In genomic region chr16:84726079-84726669, GRCh38 we compare ENCODE assay signal across 8 cellular contexts. TPM values are rescaled to one million over a fixed set of nuclear protein-coding genes. Genes with fewer than 3 reads are reported as not detected.
DNase-seq lines count a peak whose midpoint lies in the region; ATAC-seq, FAIRE-seq and TF ChIP-seq lines count a peak whose summit lies in the region.

No MANE protein-coding gene starts in this region.

- TF ChIP-seq CTCF in cardiac fibroblast (IDR thresholded peaks at IDR 0.05; ENCODE audit: low read depth, low read length) (peak; percentile 90), spleen (IDR thresholded peaks at IDR 0.05 in 8 of 11, conservative IDR thresholded peaks at IDR 0.05 in 3 of 11) (peak; percentile 79 to 98 (median 93))

- intact Hi-C loops in spleen (cut with DNase I; ENCODE audit: low total_unique reads) = loop anchor here (5.0 kb wide), 2 partner anchors 54 to 214 kb away; no protein-coding TSS in a partner anchor

- H3K4me1 ChIP-seq in spleen = peaks cover 51 to 100% (median 75%) of the 10 kb centered on the region in 6 donors

- 3 to 7% (median 5%) methylated on average over 12 of the region's 12 CpGs for WGBS in spleen, 5 donors

- no peaks in the 10 kb centered on the region for H3K27me3 ChIP-seq in spleen (replicated peaks in 1 of 7)

- no peak for ATAC-seq in HG02973 (IDR thresholded peaks at IDR 0.05; ENCODE audit: unreplicated experiment)

- DNase-seq in COR-L47 (lab: John Stamatoyannopoulos, UW) (peak; percentile 69), H54 (ENCODE audit: insufficient read length, low spot score) (peak; percentile 47), NCI-H2196 (lab: John Stamatoyannopoulos, UW; ENCODE audit: unreplicated experiment) (peak; percentile 74), cardiac fibroblast (ENCODE audit: low read depth in 2 of 2) (peak; percentile 90 to 91), spleen (peak; percentile 95)
- DNase-seq in activated CD4-positive, CD25-positive, alpha-beta regulatory T cell (lab: John Stamatoyannopoulos, UW) = peak; percentile 65 to 80 (median 75)

- H3K27ac ChIP-seq in spleen = peak overlapping the region; percentile 14 to 83 (median 73)

- H3K9me3 ChIP-seq in spleen = no peaks in the 10 kb centered on the region

- H3K4me3 ChIP-seq in cardiac fibroblast (replicated peaks in 1 of 2; ENCODE audit: low read depth in 2 of 2, low read length in 2 of 2) (no peak overlapping the region), spleen (peak overlapping the region in 5 of 8 donors; percentile 19 to 54 (median 22))

- FAIRE-seq in H54 (lab: Jason Lieb, UNC) = peak; percentile 76
- peak; percentile 43 for FAIRE-seq in islet of Langerhans (lab: Jason Lieb, UNC)

- TF ChIP-seq POLR2A in H54 (IDR thresholded peaks at IDR 0.05; ENCODE audit: low read depth, low read length) (no peak), spleen (IDR thresholded peaks at IDR 0.05) (no peak)

- peaks cover 0 to 9% (median 0%) of the 10 kb centered on the region in 6 donors for H3K36me3 ChIP-seq in spleen

RNA-seq across cellular contexts. Expression of gene USP10, which starts 26.4 kb away (rescaled TPM):
- 100 to 1,000 TPM in 1 of 7 donors, 10 to 100 TPM in 6; 76.7 to 105 (median 87.7) TPM for total RNA-seq in spleen
- polyA plus RNA-seq in spleen = 10 to 100 TPM; 28.1 to 36.5 (median 36.3) TPM

Comparison
In these comparisons a context has a peak if more than half of its experiments do, and no peak if none do; other contexts are left out.
1. H3K4me3 ChIP-seq: peak in spleen (5 of 8); none in cardiac fibroblast (0 of 2).
2. Peak in every context shown above with its lines, with median percentiles within 50 percentile points of each other: DNase-seq.